In genomic region chr12:39807043-39807442, GRCh38 we compare ENCODE assay signal across 9 cellular contexts.
DNase-seq lines count a peak whose midpoint lies in the region; ATAC-seq, FAIRE-seq and TF ChIP-seq lines count a peak whose summit lies in the region.
"Had no signal": no experiment of that assay in that cellular context is flagged by ENCODE, and none has a peak within 500 bp of the region (broad histone marks: within the 10 kb centered on the region; RNA-seq: fewer than 3 reads in every experiment).

No MANE protein-coding gene starts in this region.

- no peaks in the 10 kb centered on the region for H3K27me3 ChIP-seq in Karpas-422 (ENCODE audit: low read length)

- H3K9me2 ChIP-seq in Karpas-422 (replicated peaks; ENCODE audit: insufficient read depth, low read length): no peaks in the 10 kb centered on the region; the same call in 1 of the 2 replicates

- no peak overlapping the region for H3K27ac ChIP-seq in Karpas-422 (ENCODE audit: low read length)

- no peaks in the 10 kb centered on the region for H3K4me1 ChIP-seq in Karpas-422 (ENCODE audit: low read length)

- FAIRE-seq in D721Med (lab: Jason Lieb, UNC): no peak

- no peaks in the 10 kb centered on the region for H4K20me1 ChIP-seq in Karpas-422 (ENCODE audit: insufficient read depth, low read depth, low read length)

- ATAC-seq in HG02884 (IDR thresholded peaks at IDR 0.05; ENCODE audit: unreplicated experiment): peak; percentile 73

- no peaks in the 10 kb centered on the region for H3K79me2 ChIP-seq in Karpas-422 (ENCODE audit: low read length)

- no peaks in the 10 kb centered on the region for H3K36me3 ChIP-seq in Karpas-422 (ENCODE audit: insufficient read depth, low read length)

- DNase-seq in RKO (ENCODE audit: low spot score) (peak; percentile 34), islet precursor cell (peak; percentile 73), D721Med (ENCODE audit: insufficient read length, low spot score) (no peak), T1000 (lab: John Stamatoyannopoulos, UW) (no peak), Karpas-422 (no peak)
- no peak for DNase-seq in activated CD8-positive, alpha-beta memory T cell treated with anti-CD3 and anti-CD28 coated beads for 24 hours
- DNase-seq: effector CD4-positive, alpha-beta T cell had no signal

- TF ChIP-seq CTCF in GM12873 (IDR thresholded peaks at IDR 0.05; ENCODE audit: insufficient read depth, low read depth, low read length, missing control alignments) (peak; percentile 41), D721Med (IDR thresholded peaks at IDR 0.05; ENCODE audit: insufficient read depth, missing control alignments) (no peak)

- no peaks in the 10 kb centered on the region for H3K9me3 ChIP-seq in Karpas-422 (ENCODE audit: low read length)

- H2AFZ ChIP-seq in Karpas-422 (ENCODE audit: low read length): no peak overlapping the region

- no peak overlapping the region for H3K9ac ChIP-seq in Karpas-422 (ENCODE audit: low read length)

- no peak overlapping the region for H3K4me3 ChIP-seq in Karpas-422 (ENCODE audit: low read length)

- H3K4me2 ChIP-seq in Karpas-422 (ENCODE audit: low read depth, low read length, poor library complexity, severe bottlenecking): no peak overlapping the region

Comparison
In these comparisons a context has a peak if more than half of its experiments do, and no peak if none do; other contexts are left out.
1. DNase-seq: peak in RKO (single experiment) and islet precursor cell (single experiment); none in activated CD8-positive, alpha-beta memory T cell treated with anti-CD3 and anti-CD28 coated beads for 24 hours (single experiment), D721Med (single experiment), T1000 (single experiment) and Karpas-422 (single experiment).